8 cellular contexts compared by ENCODE assay signal in the genomic region with DNA sequence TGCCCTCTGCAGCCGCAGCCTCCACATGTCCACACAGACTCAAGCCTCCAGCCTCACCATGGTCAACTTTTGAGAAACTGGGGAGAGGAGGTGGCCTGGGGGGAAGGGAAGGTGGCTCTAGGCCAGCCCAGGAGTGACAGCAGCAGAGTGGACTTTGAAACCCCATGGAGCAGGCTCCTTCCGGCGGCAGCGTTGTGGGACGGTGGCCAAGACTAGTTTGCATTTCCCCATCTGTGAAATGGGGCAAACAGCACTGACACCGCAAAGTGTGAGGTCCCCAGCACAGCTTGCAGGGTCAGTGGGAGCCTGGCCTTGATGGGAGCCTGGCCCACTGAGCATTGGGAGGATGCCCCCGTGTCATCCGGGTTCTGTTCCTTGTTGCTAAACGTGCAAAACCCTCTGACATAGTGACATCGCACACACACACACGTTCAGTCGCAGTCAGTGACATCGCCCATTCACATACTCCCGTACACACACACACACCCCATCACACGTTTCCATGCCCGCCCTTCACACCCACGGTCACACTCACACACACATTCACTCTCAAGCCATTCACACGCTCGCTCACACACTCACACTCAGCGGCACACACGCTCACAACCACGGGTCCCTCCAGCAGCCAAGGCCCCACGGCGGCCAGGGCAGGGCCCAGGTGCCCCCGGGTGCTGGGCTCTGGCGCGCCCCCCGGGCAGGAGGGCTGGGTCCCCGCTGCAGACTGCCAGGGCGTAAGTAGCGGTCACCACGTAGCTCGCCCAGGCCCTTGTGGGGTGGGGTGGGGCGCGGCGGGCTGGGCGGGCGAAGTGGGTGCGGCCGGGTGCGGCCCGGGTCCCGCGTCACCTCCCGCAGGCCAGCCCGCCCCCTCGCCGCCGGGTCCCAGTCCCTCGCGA. TPM values are rescaled to one million over a fixed set of nuclear protein-coding genes. Genes with fewer than 3 reads are reported as not detected.
DNase-seq lines count a peak whose midpoint lies in the region; ATAC-seq and TF ChIP-seq lines count a peak whose summit lies in the region.

No MANE protein-coding gene starts in this region.

- no peaks in the 10 kb centered on the region for H3K27me3 ChIP-seq in mesendoderm (ENCODE audit: insufficient read depth, low read length, poor library complexity)
- H3K27me3 ChIP-seq in subcutaneous abdominal adipose tissue (ENCODE audit: control insufficient read depth in 5 of 5, insufficient read depth in 4 of 5, low read length in 5 of 5), result no peaks in the 10 kb centered on the region

- peak overlapping the region; percentile 77 for H3K9ac ChIP-seq in mesendoderm (ENCODE audit: low read length)
- H3K9ac ChIP-seq in subcutaneous abdominal adipose tissue (ENCODE audit: low read length in 5 of 5), result peak overlapping the region; percentile 50 to 95 (median 86)

- H3K79me2 ChIP-seq in mesendoderm (ENCODE audit: control insufficient read depth, insufficient read depth, low read length), result peaks cover 27% of the 10 kb centered on the region

- H4K5ac ChIP-seq in mesendoderm (ENCODE audit: low read length), result no peak overlapping the region

- H3K4me2 ChIP-seq in mesendoderm (ENCODE audit: low read length), result peak overlapping the region; percentile 67

- ATAC-seq in GM19438 (IDR thresholded peaks at IDR 0.05; ENCODE audit: low read depth, unreplicated experiment), result peak; percentile 51
- ATAC-seq in HG03571 (IDR thresholded peaks at IDR 0.05; ENCODE audit: unreplicated experiment), result peak; percentile 26

- H3K56ac ChIP-seq in mesendoderm (ENCODE audit: low read length), result peak overlapping the region; percentile 94

- H3K36me3 ChIP-seq in mesendoderm (ENCODE audit: control insufficient read depth, insufficient read depth, low read length) (no peaks in the 10 kb centered on the region), subcutaneous abdominal adipose tissue (ENCODE audit: control insufficient read depth in 5 of 5, insufficient read depth in 5 of 5, low read length in 5 of 5) (no peaks in the 10 kb centered on the region)

- peak overlapping the region; percentile 17 for H2AK5ac ChIP-seq in mesendoderm (ENCODE audit: low read length)

- TF ChIP-seq CTCF in VCaP (conservative IDR thresholded peaks at IDR 0.05), result no peak

- no peak overlapping the region for H3K23ac ChIP-seq in mesendoderm (ENCODE audit: low read length)

- H3K4me3 ChIP-seq in mesendoderm (ENCODE audit: low read length) (peak overlapping the region; percentile 64), subcutaneous abdominal adipose tissue (ENCODE audit: low read depth in 1 of 5, low read length in 5 of 5) (peak overlapping the region; percentile 81 to 100 (median 89))

- no peaks in the 10 kb centered on the region for H3K9me3 ChIP-seq in subcutaneous abdominal adipose tissue (ENCODE audit: control insufficient read depth in 5 of 5, low read length in 5 of 5)

- H2BK120ac ChIP-seq in mesendoderm (ENCODE audit: low read depth, low read length), result no peak overlapping the region

- H3K4ac ChIP-seq in mesendoderm (ENCODE audit: low read depth, low read length), result peak overlapping the region; percentile 39

- H3K18ac ChIP-seq in mesendoderm (ENCODE audit: low read length), result peak overlapping the region; percentile 2

- peaks cover 22% of the 10 kb centered on the region for H3K79me1 ChIP-seq in mesendoderm (ENCODE audit: low read length)

- WGBS in mesendoderm (ENCODE audit: extremely low coverage, insufficient coverage, low lambda C conversion rate), result no CpG with 5 or more reads among the region's 51 CpGs

- H2BK15ac ChIP-seq in mesendoderm (replicated peaks; ENCODE audit: low read depth), result no peak overlapping the region

- H3K27ac ChIP-seq in VCaP (peak overlapping the region; percentile 77), mesendoderm (ENCODE audit: low read depth, low read length) (no peak overlapping the region), subcutaneous abdominal adipose tissue (ENCODE audit: low read depth, low read length) (peak overlapping the region; percentile 99)

- no peak overlapping the region for H4K8ac ChIP-seq in mesendoderm (ENCODE audit: low read depth, low read length)

- peak in 9 of 14 donors; percentile 33 to 61 (median 54) for DNase-seq in C1 segment of cervical spinal cord (lab: John Stamatoyannopoulos, UW)
- peak; percentile 56 for DNase-seq in effector CD8-positive, alpha-beta T cell (lab: John Stamatoyannopoulos, UW)
- peak; percentile 19 for DNase-seq in mesendoderm
- no peak for DNase-seq in NCI-H1694 treated with DMSO at 0.1 percent for 48 hours (lab: John Stamatoyannopoulos, UW)

- H3K4me1 ChIP-seq in mesendoderm (ENCODE audit: control insufficient read depth, low read depth, low read length), result peaks cover 6% of the 10 kb centered on the region
- H3K4me1 ChIP-seq in subcutaneous abdominal adipose tissue (ENCODE audit: control insufficient read depth in 5 of 5, insufficient read depth in 5 of 5, low read length in 5 of 5), result peaks cover 27 to 66% (median 62%) of the 10 kb centered on the region in 5 donors

- H2BK5ac ChIP-seq in mesendoderm (ENCODE audit: low read length), result no peak overlapping the region

RNA-seq across cellular contexts. Expression of a gene that starts 0.6 kb away (rescaled TPM):
- polyA plus RNA-seq in mesendoderm (2013, experiment 1 of 2), result 96.2 TPM
- 99.0 TPM for polyA plus RNA-seq in mesendoderm (2013, experiment 2 of 2)

RNA-seq across cellular contexts. Expression of a gene that starts 8.2 kb away (rescaled TPM):
- not detected for polyA plus RNA-seq in mesendoderm (2013, experiment 1 of 2)
- not detected for polyA plus RNA-seq in mesendoderm (2013, experiment 2 of 2)

RNA-seq across cellular contexts. Expression of a gene that starts 33.9 kb away (rescaled TPM):
- 48.7 TPM for polyA plus RNA-seq in mesendoderm (2013, experiment 1 of 2)
- 47.6 TPM for polyA plus RNA-seq in mesendoderm (2013, experiment 2 of 2)
